Comparison of ENCODE assay signal across 10 cellular contexts in the genomic region with DNA sequence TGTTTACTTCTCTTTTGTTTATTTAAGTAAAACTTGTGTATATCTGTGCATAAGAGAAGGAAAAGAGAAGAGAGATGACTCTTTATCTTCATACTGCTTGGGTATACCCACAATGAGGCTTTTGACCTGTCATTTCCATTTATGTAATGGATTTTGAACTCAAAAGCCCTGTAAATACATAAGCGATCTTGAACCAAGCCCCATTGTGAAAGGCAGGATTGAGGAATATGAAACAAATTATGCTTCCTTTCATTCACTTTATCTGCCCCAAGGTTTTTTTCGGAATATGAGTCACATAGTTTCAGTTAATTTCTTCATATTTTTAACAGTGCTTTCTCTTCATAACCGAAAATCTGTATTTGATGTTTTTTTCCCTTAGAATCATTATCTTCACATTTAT. TPM values are rescaled to one million over a fixed set of nuclear protein-coding genes. Genes with fewer than 3 reads are reported as not detected.
DNase-seq lines count a peak whose midpoint lies in the region; ATAC-seq and TF ChIP-seq lines count a peak whose summit lies in the region.
"Had no signal": no experiment of that assay in that cellular context is flagged by ENCODE, and none has a peak within 500 bp of the region (broad histone marks: within the 10 kb centered on the region; RNA-seq: fewer than 3 reads in every experiment).

No MANE protein-coding gene starts in this region.

- ATAC-seq in psoas muscle, result no peak
- ATAC-seq in HG03108 (IDR thresholded peaks at IDR 0.05; ENCODE audit: unreplicated experiment), result no peak
- ATAC-seq in activated CD8-positive, alpha-beta memory T cell treated with anti-CD3 and anti-CD28 coated beads, Interleukin-2, amount 10 ng/mL, durations not matched to agents 7 days and 5 days, result no peak

- H3K27me3 Mint-ChIP-seq in activated CD8-positive, alpha-beta memory T cell treated with anti-CD3 and anti-CD28 coated beads, Interleukin-2, amount 10 ng/mL, durations not matched to agents 7 days and 5 days, result no peaks in the 10 kb centered on the region
- H3K27me3 Mint-ChIP-seq: stimulated activated naive CD8-positive, alpha-beta T cell treated with anti-CD3 and anti-CD28 coated beads, Interleukin-15, Interleukin-2, amounts not matched to agents 100 ng/mL and 50 ng/mL, for 24 hours had no signal

- 65 to 71% (median 67%) methylated on average over 3 of the region's 3 CpGs for WGBS in psoas muscle, 3 donors

- peaks cover 0 to 9% of the 10 kb centered on the region in 2 donors for H3K36me3 ChIP-seq in psoas muscle (ENCODE audit: insufficient read depth in 1 of 2, low read depth in 1 of 2)

- peaks cover 44% of the 10 kb centered on the region for H3K4me1 ChIP-seq in psoas muscle

- peaks cover 2% of the 10 kb centered on the region for H3K9me3 Mint-ChIP-seq in activated CD8-positive, alpha-beta memory T cell treated with anti-CD3 and anti-CD28 coated beads, Interleukin-2, amount 10 ng/mL, durations not matched to agents 7 days and 5 days (ENCODE audit: low read depth)
- H3K9me3 Mint-ChIP-seq: stimulated activated naive CD8-positive, alpha-beta T cell treated with anti-CD3 and anti-CD28 coated beads, Interleukin-15, Interleukin-2, amounts not matched to agents 100 ng/mL and 50 ng/mL, for 24 hours had no signal

- H3K4me3 Mint-ChIP-seq in activated CD8-positive, alpha-beta memory T cell treated with anti-CD3 and anti-CD28 coated beads, Interleukin-2, amount 10 ng/mL, durations not matched to agents 7 days and 5 days, result no peak overlapping the region
- H3K4me3 Mint-ChIP-seq: stimulated activated naive CD8-positive, alpha-beta T cell treated with anti-CD3 and anti-CD28 coated beads, Interleukin-15, Interleukin-2, amounts not matched to agents 100 ng/mL and 50 ng/mL, for 24 hours had no signal

- H3K27me3 ChIP-seq in psoas muscle (ENCODE audit: insufficient read depth in 3 of 3, low read length in 2 of 3), result no peaks in the 10 kb centered on the region

- H3K27ac ChIP-seq in psoas muscle, result peak overlapping the region; percentile 27

- peaks cover 25% of the 10 kb centered on the region for H3K36me3 Mint-ChIP-seq in activated CD8-positive, alpha-beta memory T cell treated with anti-CD3 and anti-CD28 coated beads, Interleukin-2, amount 10 ng/mL, durations not matched to agents 7 days and 5 days

- intact Hi-C loops in psoas muscle (cut with DNase I), result no loop called here

- no peak overlapping the region for H3K4me3 ChIP-seq in psoas muscle

- no peaks in the 10 kb centered on the region for H3K9me3 ChIP-seq in psoas muscle

- no peak for TF ChIP-seq CTCF in psoas muscle (IDR thresholded peaks at IDR 0.05)

- CTCF ChIA-PET in activated CD8-positive, alpha-beta memory T cell treated with anti-CD3 and anti-CD28 coated beads, Interleukin-2, amount 10 ng/mL, durations not matched to agents 7 days and 5 days (lab: Charles Lee), result interaction anchor here (0.9 kb wide), 1 partner anchor 9 kb away, joined by 3 read pairs; no protein-coding TSS in a partner anchor

- H3K4me1 Mint-ChIP-seq in activated CD8-positive, alpha-beta memory T cell treated with anti-CD3 and anti-CD28 coated beads, Interleukin-2, amount 10 ng/mL, durations not matched to agents 7 days and 5 days, result peaks cover 14% of the 10 kb centered on the region

- no peak overlapping the region for H3K27ac Mint-ChIP-seq in activated CD8-positive, alpha-beta memory T cell treated with anti-CD3 and anti-CD28 coated beads, Interleukin-2, amount 10 ng/mL, durations not matched to agents 7 days and 5 days
- H3K27ac Mint-ChIP-seq: stimulated activated naive CD8-positive, alpha-beta T cell treated with anti-CD3 and anti-CD28 coated beads, Interleukin-15, Interleukin-2, amounts not matched to agents 100 ng/mL and 50 ng/mL, for 24 hours had no signal

- DNase-seq in EL (peak; percentile 70), SIG-M5 (lab: John Stamatoyannopoulos, UW) (peak; percentile 83), fibroblast of gingiva (ENCODE audit: low read depth) (peak; percentile 87), psoas muscle (no peak), NCI-H2171 (lab: John Stamatoyannopoulos, UW) (no peak), NCI-H2107 treated with DMSO at 0.1 percent for 48 hours (lab: John Stamatoyannopoulos, UW; ENCODE audit: unreplicated experiment) (no peak)
- no peak for DNase-seq in activated CD8-positive, alpha-beta memory T cell treated with anti-CD3 and anti-CD28 coated beads, Interleukin-2, amount 10 ng/mL, durations not matched to agents 7 days and 5 days
- DNase-seq: NCI-H2227 treated with DMSO at 0.1 percent for 48 hours had no signal

RNA-seq across cellular contexts. Expression of gene CNST, which starts 21.4 kb away (rescaled TPM):
- 10 to 100 TPM; 17.3 to 64.8 (median 30.9) TPM for total RNA-seq in psoas muscle
- 10 to 100 TPM in 2 of 3 donors, 1 to 10 TPM in 1; 9.7 to 56.7 (median 15.9) TPM for polyA plus RNA-seq in psoas muscle
- 10 to 100 TPM; 27.3 to 30.2 TPM for total RNA-seq in activated CD8-positive, alpha-beta memory T cell treated with anti-CD3 and anti-CD28 coated beads, Interleukin-2, amount 10 ng/mL, durations not matched to agents 7 days and 5 days

RNA-seq across cellular contexts. Expression of gene TFB2M, which starts 21.5 kb away (rescaled TPM):
- 10 to 100 TPM; 12.8 to 19.3 (median 15.0) TPM for total RNA-seq in psoas muscle
- 10 to 100 TPM; 20.1 to 39.0 (median 23.2) TPM for polyA plus RNA-seq in psoas muscle
- 10 to 100 TPM in 1 of 2 experiments, 1 to 10 TPM in 1; 7.2 to 13.9 TPM for total RNA-seq in activated CD8-positive, alpha-beta memory T cell treated with anti-CD3 and anti-CD28 coated beads, Interleukin-2, amount 10 ng/mL, durations not matched to agents 7 days and 5 days

Comparison
In these comparisons a context has a peak if more than half of its experiments do, and no peak if none do; other contexts are left out.
1. DNase-seq: peak in EL (single experiment), SIG-M5 (single experiment) and fibroblast of gingiva (single experiment); none in psoas muscle (0 of 2), NCI-H2171 (single experiment), NCI-H2107 treated with DMSO at 0.1 percent for 48 hours (single experiment) and activated CD8-positive, alpha-beta memory T cell treated with anti-CD3 and anti-CD28 coated beads, Interleukin-2, amount 10 ng/mL, durations not matched to agents 7 days and 5 days (single experiment).